14 cellular contexts compared by ENCODE assay signal in genomic region chr13:30256713-30257432, GRCh38. TPM values are rescaled to one million over a fixed set of nuclear protein-coding genes. Genes with fewer than 3 reads are reported as not detected.
DNase-seq lines count a peak whose midpoint lies in the region; ATAC-seq and TF ChIP-seq lines count a peak whose summit lies in the region.
"Had no signal": no experiment of that assay in that cellular context is flagged by ENCODE, and none has a peak within 500 bp of the region (broad histone marks: within the 10 kb centered on the region; RNA-seq: fewer than 3 reads in every experiment).

No MANE protein-coding gene starts in this region.

- no peak overlapping the region for H3K4me3 Mint-ChIP-seq in activated CD4-positive, alpha-beta T cell treated with anti-CD3 and anti-CD28 coated beads, Interleukin-2, amount 10 ng/mL, durations not matched to agents 7 days and 5 days

- H3K27ac ChIP-seq in KOPT-K1 (ENCODE audit: low read depth, low read length, poor library complexity, severe bottlenecking) = peak overlapping the region; percentile 52
- H3K27ac ChIP-seq in mesodermal cell (ENCODE audit: low read depth, low read length, severe bottlenecking) = peak overlapping the region; percentile 95

- H3K9me3 Mint-ChIP-seq in activated CD4-positive, alpha-beta T cell treated with anti-CD3 and anti-CD28 coated beads, Interleukin-2, amount 10 ng/mL, durations not matched to agents 7 days and 5 days = no peaks in the 10 kb centered on the region

- peak; percentile 11; the same call in 1 of the 2 replicates for TF ChIP-seq CTCF in BE2C (IDR thresholded peaks at IDR 0.05; ENCODE audit: low read depth, low read length)
- peak; percentile 36 for TF ChIP-seq CTCF in choroid plexus epithelial cell (conservative IDR thresholded peaks at IDR 0.05; ENCODE audit: low read depth, low read length)

- POLR2A ChIA-PET in activated CD4-positive, alpha-beta T cell treated with anti-CD3 and anti-CD28 coated beads, Interleukin-2, amount 10 ng/mL, durations not matched to agents 7 days and 5 days (lab: Charles Lee) = interaction anchor here (0.6 kb wide), 1 partner anchor 15 kb away, joined by 3 read pairs; no protein-coding TSS in a partner anchor

- H3K9me3 ChIP-seq in BE2C = no peaks in the 10 kb centered on the region
- H3K9me3 ChIP-seq in KOPT-K1 (ENCODE audit: insufficient read depth, low read length, poor library complexity, severe bottlenecking) = no peaks in the 10 kb centered on the region
- no peaks in the 10 kb centered on the region for H3K9me3 ChIP-seq in mesodermal cell (ENCODE audit: control insufficient read depth, low read length)
- H3K9me3 ChIP-seq: heart right ventricle, MG63, stomach had no signal

- 100% methylated on average over 1 to 2 of the region's 5 CpGs for WGBS in mesodermal cell (ENCODE audit: insufficient coverage in 2 of 2), 2 experiments

- no peak for ATAC-seq in HG02763 (IDR thresholded peaks at IDR 0.05; ENCODE audit: unreplicated experiment)

- H3K4me1 ChIP-seq in BE2C (peaks cover 8% of the 10 kb centered on the region), mesodermal cell (ENCODE audit: control insufficient read depth, insufficient read depth, low read length, poor library complexity, severe bottlenecking) (peaks cover 10% of the 10 kb centered on the region)

- H3K27me3 ChIP-seq in BE2C = no peaks in the 10 kb centered on the region
- H3K27me3 ChIP-seq: heart right ventricle, MG63, stomach had no signal

- H3K27ac Mint-ChIP-seq in activated CD4-positive, alpha-beta T cell treated with anti-CD3 and anti-CD28 coated beads, Interleukin-2, amount 10 ng/mL, durations not matched to agents 7 days and 5 days = no peak overlapping the region

- peaks cover 27% of the 10 kb centered on the region for H3K4me1 Mint-ChIP-seq in activated CD4-positive, alpha-beta T cell treated with anti-CD3 and anti-CD28 coated beads, Interleukin-2, amount 10 ng/mL, durations not matched to agents 7 days and 5 days

- H3K36me3 ChIP-seq in BE2C (no peaks in the 10 kb centered on the region), KOPT-K1 (ENCODE audit: insufficient read depth, low read length) (peaks cover 28% of the 10 kb centered on the region), mesodermal cell (ENCODE audit: control insufficient read depth, insufficient read depth, low read length) (peaks cover 3% of the 10 kb centered on the region)

- H3K27me3 Mint-ChIP-seq in activated CD4-positive, alpha-beta T cell treated with anti-CD3 and anti-CD28 coated beads, Interleukin-2, amount 10 ng/mL, durations not matched to agents 7 days and 5 days = no peaks in the 10 kb centered on the region

- peaks cover 24% of the 10 kb centered on the region for H3K36me3 Mint-ChIP-seq in activated CD4-positive, alpha-beta T cell treated with anti-CD3 and anti-CD28 coated beads, Interleukin-2, amount 10 ng/mL, durations not matched to agents 7 days and 5 days (ENCODE audit: low read depth)

- no peak for DNase-seq in BE2C
- DNase-seq in choroid plexus epithelial cell (ENCODE audit: low read depth) = peak; percentile 48
- no peak for DNase-seq in NCI-H446 treated with DMSO at 0.1 percent for 48 hours (lab: John Stamatoyannopoulos, UW)
- DNase-seq in activated CD4-positive, alpha-beta T cell treated with anti-CD3 and anti-CD28 coated beads, Interleukin-2, amount 10 ng/mL, durations not matched to agents 7 days and 5 days = no peak
- no peak for DNase-seq in NCI-H2029 treated with DMSO at 0.1 percent for 48 hours (lab: John Stamatoyannopoulos, UW)
- DNase-seq: activated CD8-positive, alpha-beta memory T cell treated with anti-CD3 and anti-CD28 coated beads, Interleukin-2, amount 50 U/mL, for 4 hours; NK-92 treated with Interleukin-12 subunit alpha and Interleukin-12 subunit beta, amount 100 ng/mL, for 24 hours; stomach; T-helper 9 cell had no signal

- CTCF ChIA-PET in activated CD4-positive, alpha-beta T cell treated with anti-CD3 and anti-CD28 coated beads, Interleukin-2, amount 10 ng/mL, durations not matched to agents 7 days and 5 days (lab: Charles Lee) = no interaction called here

- H3K4me3 ChIP-seq in BE2C (ENCODE audit: low read depth, low read length) = no peak overlapping the region
- no peak overlapping the region for H3K4me3 ChIP-seq in choroid plexus epithelial cell (ENCODE audit: low read depth, low read length)
- H3K4me3 ChIP-seq in mesodermal cell (ENCODE audit: extremely low read depth, insufficient read depth, low read length, poor library complexity, severe bottlenecking) = no peak overlapping the region
- H3K4me3 ChIP-seq: heart right ventricle, MG63, stomach had no signal

RNA-seq across cellular contexts. Expression of gene KATNAL1, which starts 50.5 kb away (rescaled TPM):
- polyA plus RNA-seq in BE2C (2012; ENCODE audit: insufficient read depth, insufficient read length, low read depth) = 5.9 TPM
- polyA plus RNA-seq in mesodermal cell (2013, experiment 1 of 2) = 13.7 TPM
- 12.5 TPM for polyA plus RNA-seq in mesodermal cell (2013, experiment 2 of 2)
- 10 to 100 TPM; 25.0 to 27.4 TPM for total RNA-seq in activated CD4-positive, alpha-beta T cell treated with anti-CD3 and anti-CD28 coated beads, Interleukin-2, amount 10 ng/mL, durations not matched to agents 7 days and 5 days
